ENCODE assay signal across 27 cellular contexts in the genomic region with DNA sequence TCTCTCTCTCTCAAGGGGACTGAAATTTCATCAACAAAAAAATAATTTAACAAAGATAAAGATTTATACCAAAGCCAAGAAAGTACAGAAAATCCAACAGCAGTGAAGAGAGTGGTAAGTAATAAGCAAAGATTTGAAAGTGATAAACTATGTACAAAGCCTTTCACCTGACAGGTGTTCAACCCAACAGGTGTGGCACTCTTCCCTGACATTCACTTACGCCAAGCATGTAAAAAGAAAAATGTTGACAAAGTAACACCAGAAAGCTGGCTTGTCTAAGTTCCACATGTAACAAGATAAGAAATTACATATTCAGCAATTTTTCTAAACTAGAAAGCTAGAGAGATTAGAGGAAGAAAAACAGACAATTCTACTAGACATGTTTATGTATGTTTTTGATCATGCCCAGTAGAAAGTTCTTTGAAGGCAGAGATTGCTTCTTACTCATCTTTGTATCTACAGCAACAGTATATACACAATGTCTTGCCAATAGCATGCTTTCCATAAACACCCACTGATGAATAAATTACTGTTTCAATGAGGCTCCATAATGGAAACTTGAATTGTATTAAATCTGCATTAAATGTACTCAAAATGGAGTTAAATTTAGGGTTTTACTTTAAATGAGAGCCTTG.
A peak's percentile ranks its signal among the peaks of the same experiment; 100 is the strongest.
DNase-seq lines count a peak whose midpoint lies in the region; ATAC-seq, FAIRE-seq and TF ChIP-seq lines count a peak whose summit lies in the region.
"Had no signal": no experiment of that assay in that cellular context is flagged by ENCODE, and none has a peak within 500 bp of the region (broad histone marks: within the 10 kb centered on the region; RNA-seq: fewer than 3 reads in every experiment).

No MANE protein-coding gene starts in this region.

- H2BK5ac ChIP-seq in IMR-90 (ENCODE audit: low read depth, low read length, poor library complexity, severe bottlenecking) (no peak overlapping the region), mesendoderm (ENCODE audit: low read length) (no peak overlapping the region)

- dilution Hi-C loops in IMR-90 (cut with HindIII; ENCODE audit: low sequenced_read_pairs, unreplicated experiment), result no loop called here

- H3K4me3 ChIP-seq in IMR-90 (ENCODE audit: insufficient read depth, low read depth, low read length) (no peak overlapping the region), K562 (no peak overlapping the region), small intestine (ENCODE audit: low read depth in 1 of 2, low read length in 2 of 2) (no peak overlapping the region), HAP-1 (no peak overlapping the region), mesendoderm (ENCODE audit: low read length) (no peak overlapping the region)
- H3K4me3 ChIP-seq: dorsolateral prefrontal cortex, sigmoid colon had no signal

- H3K4me2 ChIP-seq in IMR-90 (ENCODE audit: low read depth, low read length) (no peak overlapping the region), K562 (ENCODE audit: insufficient read depth, low read length) (no peak overlapping the region), mesendoderm (ENCODE audit: low read length) (no peak overlapping the region)
- H3K4me2 ChIP-seq: SK-N-SH had no signal

- H3K36me3 ChIP-seq in IMR-90 (ENCODE audit: control insufficient read depth, insufficient read depth, low read length) (0 out of 2 replicates have a peak, but pooled peaks cover 2% of the 10 kb centered on the region), K562 (ENCODE audit: control insufficient read depth, insufficient read depth, low read length) (no peaks in the 10 kb centered on the region), small intestine (ENCODE audit: control insufficient read depth in 2 of 2, insufficient read depth in 2 of 2, low read length in 2 of 2) (no peaks in the 10 kb centered on the region), HAP-1 (replicated peaks) (no peaks in the 10 kb centered on the region), mesendoderm (ENCODE audit: control insufficient read depth, insufficient read depth, low read length) (no peaks in the 10 kb centered on the region)
- H3K36me3 ChIP-seq: sigmoid colon, WERI-Rb-1 had no signal

- CTCF ChIA-PET in IMR-90 (lab: Yijun Ruan, JAX) (no interaction called here), K562 (lab: Yijun Ruan, JAX; ENCODE audit: low intra/inter-chr PET ratio) (interaction anchor here (0.6 kb wide), 1 partner anchor 292 kb away, joined by 3 read pairs; no protein-coding TSS in a partner anchor)

- H3K9me3 Mint-ChIP-seq in immature natural killer cell, result no peaks in the 10 kb centered on the region
- H3K9me3 Mint-ChIP-seq: activated CD4-positive, alpha-beta T cell treated with anti-CD3 and anti-CD28 coated beads, Interleukin-2, amount 10 ng/mL, durations not matched to agents 7 days and 5 days; activated T-cell treated with anti-CD3 and anti-CD28 coated beads, Interleukin-2, amount 50 U/mL, for 72 hours; neural crest cell; stimulated activated naive CD8-positive, alpha-beta T cell treated with anti-CD3 and anti-CD28 coated beads, Interleukin-15, Interleukin-2, amounts not matched to agents 100 ng/mL and 50 ng/mL, for 24 hours; T-helper 2 cell treated with Interferon-gamma antibody and Interleukin-4, amounts not matched to agents 5 μg/mL and 100 μg/mL, for 36 hours had no signal

- no peak overlapping the region for H3K27ac ChIP-seq in IMR-90 (ENCODE audit: insufficient read depth, low read length)
- H3K27ac ChIP-seq in K562 (ENCODE audit: extremely low read depth, low read depth, low read length), result no peak overlapping the region
- H3K27ac ChIP-seq in small intestine (ENCODE audit: low read depth in 1 of 2, low read length in 1 of 2), result peak overlapping the region in 1 of 2 donors; percentile 20
- no peak overlapping the region for H3K27ac ChIP-seq in mesendoderm (ENCODE audit: low read depth, low read length)
- H3K27ac ChIP-seq: dorsolateral prefrontal cortex, WERI-Rb-1 had no signal

- no peak overlapping the region for H2AFZ ChIP-seq in IMR-90 (replicated peaks; ENCODE audit: low read length, poor library complexity)
- H2AFZ ChIP-seq in K562 (ENCODE audit: low read depth, low read length), result no peak overlapping the region

- DNase-seq in IMR-90 (peak; percentile 80), K562 (ENCODE audit: extremely low read depth in 1 of 4, low spot score in 3 of 4) (no peak), immature natural killer cell (no peak), small intestine (peak; percentile 45), HAP-1 (ENCODE audit: low spot score in 2 of 2) (no peak), mesendoderm (no peak), GM10266 (ENCODE audit: extremely low spot score) (no peak)
- DNase-seq: activated CD4-positive, alpha-beta T cell treated with anti-CD3 and anti-CD28 coated beads, Interleukin-2, amount 10 ng/mL, durations not matched to agents 7 days and 5 days; activated CD8-positive, alpha-beta memory T cell treated with anti-CD3 and anti-CD28 coated beads, Interleukin-2, amount 10 ng/mL, durations not matched to agents 7 days and 5 days; activated T-cell treated with anti-CD3 and anti-CD28 coated beads, Interleukin-2, amount 50 U/mL, for 72 hours; dorsolateral prefrontal cortex; foreskin melanocyte; hippocampal formation; KG1; NCI-H187; NCI-H526; sigmoid colon; SK-N-SH; WERI-Rb-1 had no signal

- H3K27me3 ChIP-seq in IMR-90 (ENCODE audit: control insufficient read depth, insufficient read depth, low read length), result no peaks in the 10 kb centered on the region
- no peaks in the 10 kb centered on the region for H3K27me3 ChIP-seq in K562 (ENCODE audit: control insufficient read depth in 2 of 2, insufficient read depth in 2 of 2, low read length in 2 of 2)
- no peaks in the 10 kb centered on the region for H3K27me3 ChIP-seq in small intestine (ENCODE audit: control insufficient read depth in 2 of 2, insufficient read depth in 2 of 2, low read length in 2 of 2)
- H3K27me3 ChIP-seq in HAP-1 (ENCODE audit: low read depth), result no peaks in the 10 kb centered on the region
- H3K27me3 ChIP-seq in mesendoderm (ENCODE audit: insufficient read depth, low read length, poor library complexity), result no peaks in the 10 kb centered on the region
- H3K27me3 ChIP-seq: dorsolateral prefrontal cortex, sigmoid colon had no signal

- H3K56ac ChIP-seq in IMR-90 (ENCODE audit: extremely low read depth, insufficient read depth, low read length) (no peak overlapping the region), mesendoderm (ENCODE audit: low read length) (no peak overlapping the region)

- peak overlapping the region; percentile 20; the same call in 1 of the 2 replicates for H3K18ac ChIP-seq in IMR-90 (ENCODE audit: low read depth, low read length)
- no peak overlapping the region for H3K18ac ChIP-seq in mesendoderm (ENCODE audit: low read length)

- no CpG with 5 or more reads among the region's 1 CpG for WGBS in IMR-90 (ENCODE audit: extremely low coverage in 2 of 2, insufficient read length in 1 of 2), 2 experiments
- WGBS in K562 (ENCODE audit: insufficient coverage, low coverage, missing lambda C conversion rate), result 29% methylated on average over 1 of the region's 1 CpG
- 30 to 72% (median 45%) methylated on average over 1 of the region's 1 CpG for WGBS in small intestine, 3 donors
- WGBS in mesendoderm (ENCODE audit: extremely low coverage, insufficient coverage, low lambda C conversion rate), result no CpG with 5 or more reads among the region's 1 CpG

- no peak for TF ChIP-seq EP300 in K562 (IDR thresholded peaks at IDR 0.05; ENCODE audit: low read length)

- no peak for TF ChIP-seq CTCF in IMR-90 (conservative IDR thresholded peaks at IDR 0.05; ENCODE audit: low read depth, low read length)
- no peak for TF ChIP-seq CTCF in K562 (IDR thresholded peaks at IDR 0.05 in 2 of 3, conservative IDR thresholded peaks at IDR 0.05 in 1 of 3; ENCODE audit: insufficient read depth in 2 of 3, low read depth in 1 of 3, low read length in 3 of 3)
- no peak for TF ChIP-seq CTCF in GM10266 (IDR thresholded peaks at IDR 0.05; ENCODE audit: control insufficient read depth, insufficient read depth, low read depth, missing control alignments)

- H3K9me1 ChIP-seq in IMR-90 (ENCODE audit: insufficient read depth, low read length) (no peaks in the 10 kb centered on the region), K562 (ENCODE audit: control insufficient read depth, insufficient read depth, low read length) (no peaks in the 10 kb centered on the region)

- no peak overlapping the region for H3K14ac ChIP-seq in IMR-90 (replicated peaks; ENCODE audit: low read depth, low read length)

- intact Hi-C loops in IMR-90 (cut with micrococcal nuclease), result no loop called here
- intact Hi-C loops in K562 (cut with micrococcal nuclease), result loop anchor here (1.0 kb wide), 1 partner anchor 11 kb away; no protein-coding TSS in a partner anchor

- H3K23ac ChIP-seq in IMR-90 (ENCODE audit: low read depth, low read length), result no peak overlapping the region
- H3K23ac ChIP-seq in mesendoderm (ENCODE audit: low read length), result no peak overlapping the region

- H3K79me2 ChIP-seq in K562 (ENCODE audit: control insufficient read depth, insufficient read depth, low read length) (no peaks in the 10 kb centered on the region), mesendoderm (ENCODE audit: control insufficient read depth, insufficient read depth, low read length) (no peaks in the 10 kb centered on the region)

- BruUV-seq in IMR-90 (replicated peaks; lab: Mats Ljungman, UMichigan), result no TSS peak
- BruUV-seq in K562 (replicated peaks; lab: Mats Ljungman, UMichigan), result no TSS peak

- no peak overlapping the region for H3K4ac ChIP-seq in IMR-90 (ENCODE audit: low read depth, low read length)
- no peak overlapping the region for H3K4ac ChIP-seq in mesendoderm (ENCODE audit: low read depth, low read length)

- H2BK120ac ChIP-seq in IMR-90 (ENCODE audit: low read depth, low read length) (no peak overlapping the region), mesendoderm (ENCODE audit: low read depth, low read length) (no peak overlapping the region)

- no peaks in the 10 kb centered on the region for H3K36me3 Mint-ChIP-seq in immature natural killer cell
- H3K36me3 Mint-ChIP-seq: activated CD8-positive, alpha-beta memory T cell treated with anti-CD3 and anti-CD28 coated beads, Interleukin-2, amount 10 ng/mL, durations not matched to agents 7 days and 5 days; activated naive CD8-positive, alpha-beta T cell had no signal

- no peak overlapping the region for H2BK15ac ChIP-seq in IMR-90 (ENCODE audit: low read depth, low read length)
- no peak overlapping the region for H2BK15ac ChIP-seq in mesendoderm (replicated peaks; ENCODE audit: low read depth)

- no peak overlapping the region for H4K91ac ChIP-seq in IMR-90 (ENCODE audit: insufficient read depth, low read depth, low read length)

- no peaks in the 10 kb centered on the region for H3K79me1 ChIP-seq in IMR-90 (ENCODE audit: low read depth in 1 of 2, low read length in 2 of 2)
- H3K79me1 ChIP-seq in mesendoderm (ENCODE audit: low read length), result no peaks in the 10 kb centered on the region

- H3K9ac ChIP-seq in IMR-90 (ENCODE audit: low read depth, low read length) (no peak overlapping the region), K562 (ENCODE audit: insufficient read depth in 1 of 2, low read depth in 2 of 2, low read length in 2 of 2) (no peak overlapping the region), mesendoderm (ENCODE audit: low read length) (no peak overlapping the region)
- H3K9ac ChIP-seq: SK-N-SH had no signal

- TF ChIP-seq RAD21 in IMR-90 (IDR thresholded peaks at IDR 0.05; ENCODE audit: low read length), result no peak
- no peak for TF ChIP-seq RAD21 in K562 (CRISPR knock-in tag; conservative IDR thresholded peaks at IDR 0.05 in 1 of 2, IDR thresholded peaks at IDR 0.05 in 1 of 2)

- no peaks in the 10 kb centered on the region for H4K20me1 ChIP-seq in IMR-90 (ENCODE audit: insufficient read depth, low read length)
- H4K20me1 ChIP-seq in K562 (replicated peaks; ENCODE audit: control insufficient read depth, insufficient read depth, low read length), result no peaks in the 10 kb centered on the region

- H3K9me3 ChIP-seq in IMR-90 (ENCODE audit: control insufficient read depth, insufficient read depth, low read length) (no peaks in the 10 kb centered on the region), K562 (replicated peaks; ENCODE audit: control insufficient read depth, insufficient read depth, low read depth, low read length) (no peaks in the 10 kb centered on the region), small intestine (ENCODE audit: control insufficient read depth, low read depth) (no peaks in the 10 kb centered on the region), HAP-1 (peaks cover 2% of the 10 kb centered on the region; the same call in 1 of the 2 replicates)
- H3K9me3 ChIP-seq: sigmoid colon, SK-N-SH had no signal

- FAIRE-seq in K562 (lab: Jason Lieb, UNC) (no peak), small intestine (lab: Jason Lieb, UNC) (no peak)
- FAIRE-seq: endothelial cell of umbilical vein, islet of Langerhans had no signal

- H3K4me1 ChIP-seq in IMR-90 (ENCODE audit: control insufficient read depth, insufficient read depth, low read length) (peaks cover 4% of the 10 kb centered on the region), K562 (replicated peaks in 1 of 2; ENCODE audit: control insufficient read depth in 2 of 2, insufficient read depth in 2 of 2, low read length in 2 of 2) (no peaks in the 10 kb centered on the region), small intestine (ENCODE audit: control insufficient read depth in 2 of 2, insufficient read depth in 1 of 2, low read depth in 1 of 2, low read length in 1 of 2) (no peaks in the 10 kb centered on the region), HAP-1 (peaks cover 5% of the 10 kb centered on the region; the same call in 1 of the 2 replicates), mesendoderm (ENCODE audit: control insufficient read depth, low read depth, low read length) (no peaks in the 10 kb centered on the region)

- H2BK20ac ChIP-seq in IMR-90 (ENCODE audit: low read depth, low read length), result no peak overlapping the region

- H3K4me3 Mint-ChIP-seq in immature natural killer cell, result no peak overlapping the region
- H3K4me3 Mint-ChIP-seq: activated CD4-positive, alpha-beta T cell treated with anti-CD3 and anti-CD28 coated beads, Interleukin-2, amount 10 ng/mL, durations not matched to agents 7 days and 5 days; activated CD8-positive, alpha-beta memory T cell treated with anti-CD3 and anti-CD28 coated beads, Interleukin-2, amount 10 ng/mL, durations not matched to agents 7 days and 5 days; activated naive CD8-positive, alpha-beta T cell; activated T-cell treated with anti-CD3 and anti-CD28 coated beads, Interleukin-2, amount 50 U/mL, for 72 hours; central memory CD8-positive, alpha-beta T cell; neural crest cell; stimulated activated naive CD8-positive, alpha-beta T cell treated with anti-CD3 and anti-CD28 coated beads, Interleukin-15, Interleukin-2, amounts not matched to agents 100 ng/mL and 50 ng/mL, for 24 hours; T-helper 2 cell treated with Interferon-gamma antibody and Interleukin-4, amounts not matched to agents 5 μg/mL and 100 μg/mL, for 36 hours had no signal

- TF ChIP-seq POLR2A in IMR-90 (IDR thresholded peaks at IDR 0.05; ENCODE audit: low read depth, low read length) (no peak), K562 (conservative IDR thresholded peaks at IDR 0.05) (no peak)

- in situ Hi-C loops in IMR-90 (cut with MboI; ENCODE audit: low sequenced_read_pairs), result no loop called here
- in situ Hi-C loops in K562 (cut with MboI), result no loop called here
- in situ Hi-C loops in HAP-1 (cut with MboI; ENCODE audit: low sequenced_read_pairs), result no loop called here

- no peak overlapping the region for H2AK9ac ChIP-seq in IMR-90 (replicated peaks; ENCODE audit: low read depth, low read length, poor library complexity)

- H4K8ac ChIP-seq in IMR-90 (ENCODE audit: low read depth in 2 of 2, low read length in 2 of 2), result no peak overlapping the region
- no peak overlapping the region for H4K8ac ChIP-seq in mesendoderm (ENCODE audit: low read depth, low read length)

- peaks cover 17 to 23% of the 10 kb centered on the region in 2 donors for H3K4me1 Mint-ChIP-seq in immature natural killer cell
- H3K4me1 Mint-ChIP-seq: activated CD4-positive, alpha-beta T cell treated with anti-CD3 and anti-CD28 coated beads, Interleukin-2, amount 10 ng/mL, durations not matched to agents 7 days and 5 days; activated CD8-positive, alpha-beta memory T cell treated with anti-CD3 and anti-CD28 coated beads, Interleukin-2, amount 10 ng/mL, durations not matched to agents 7 days and 5 days; central memory CD8-positive, alpha-beta T cell had no signal

- POLR2A ChIA-PET in IMR-90 (lab: Charles Lee; ENCODE audit: unreplicated experiment) (no interaction called here), K562 (lab: Yijun Ruan, JAX) (no interaction called here)

- H3K27ac Mint-ChIP-seq in immature natural killer cell, result peak overlapping the region in 5 of 6 donors; percentile 31 to 96 (median 71)
- H3K27ac Mint-ChIP-seq: activated CD4-positive, alpha-beta T cell treated with anti-CD3 and anti-CD28 coated beads, Interleukin-2, amount 10 ng/mL, durations not matched to agents 7 days and 5 days; activated CD8-positive, alpha-beta memory T cell treated with anti-CD3 and anti-CD28 coated beads, Interleukin-2, amount 10 ng/mL, durations not matched to agents 7 days and 5 days; activated naive CD8-positive, alpha-beta T cell; activated T-cell treated with anti-CD3 and anti-CD28 coated beads, Interleukin-2, amount 50 U/mL, for 72 hours; stimulated activated naive CD8-positive, alpha-beta T cell treated with anti-CD3 and anti-CD28 coated beads, Interleukin-15, Interleukin-2, amounts not matched to agents 100 ng/mL and 50 ng/mL, for 24 hours; T-helper 2 cell treated with Interferon-gamma antibody and Interleukin-4, amounts not matched to agents 5 μg/mL and 100 μg/mL, for 36 hours had no signal

- H2AK5ac ChIP-seq in IMR-90 (ENCODE audit: low read depth, low read length), result no peak overlapping the region
- H2AK5ac ChIP-seq in mesendoderm (ENCODE audit: low read length), result no peak overlapping the region

- ATAC-seq in IMR-90 (ENCODE audit: low read depth), result peak; percentile 68
- ATAC-seq in K562, result no peak
- ATAC-seq in HG02610 (IDR thresholded peaks at IDR 0.05; ENCODE audit: unreplicated experiment), result no peak
- ATAC-seq: activated CD8-positive, alpha-beta memory T cell treated with anti-CD3 and anti-CD28 coated beads, Interleukin-2, amount 10 ng/mL, durations not matched to agents 7 days and 5 days; activated T-cell treated with anti-CD3 and anti-CD28 coated beads, Interleukin-2, amount 50 U/mL, for 72 hours had no signal

- no peak overlapping the region for H4K5ac ChIP-seq in IMR-90 (ENCODE audit: low read depth, low read length)
- no peak overlapping the region for H4K5ac ChIP-seq in mesendoderm (ENCODE audit: low read length)

- H3K27me3 Mint-ChIP-seq in immature natural killer cell (ENCODE audit: low read depth in 3 of 3), result peaks cover 0 to 8% (median 4%) of the 10 kb centered on the region in 3 donors
- H3K27me3 Mint-ChIP-seq: activated CD4-positive, alpha-beta T cell treated with anti-CD3 and anti-CD28 coated beads, Interleukin-2, amount 10 ng/mL, durations not matched to agents 7 days and 5 days; activated CD8-positive, alpha-beta memory T cell treated with anti-CD3 and anti-CD28 coated beads, Interleukin-2, amount 10 ng/mL, durations not matched to agents 7 days and 5 days; activated naive CD8-positive, alpha-beta T cell; central memory CD8-positive, alpha-beta T cell; stimulated activated naive CD8-positive, alpha-beta T cell treated with anti-CD3 and anti-CD28 coated beads, Interleukin-15, Interleukin-2, amounts not matched to agents 100 ng/mL and 50 ng/mL, for 24 hours had no signal

Comparison
In these comparisons a context has a peak if more than half of its experiments do, and no peak if none do; other contexts are left out.
1. DNase-seq: peak in IMR-90 (single experiment) and small intestine (single experiment); none in K562 (0 of 4), immature natural killer cell (0 of 3), HAP-1 (0 of 2), mesendoderm (single experiment) and GM10266 (single experiment).